ENCODE assay signal across 12 cellular contexts in genomic region chr13:103203750-103204330, GRCh38.
"Had no signal": no experiment of that assay in that cellular context is flagged by ENCODE, and none has a peak within 500 bp of the region (broad histone marks: within the 10 kb centered on the region; RNA-seq: fewer than 3 reads in every experiment).

No MANE protein-coding gene starts in this region.

- H3K27ac Mint-ChIP-seq: activated CD4-positive, alpha-beta T cell treated with anti-CD3 and anti-CD28 coated beads, Interleukin-2, amount 10 ng/mL, durations not matched to agents 24 days and 14 days; activated naive CD4-positive, alpha-beta T cell treated with anti-CD3 and anti-CD28 coated beads for 36 hours; brain; progenitor cell of endocrine pancreas; stimulated activated naive B cell treated with anti-CD40 and anti-IgM and Interleukin-4, amounts not matched to agents 10 μg/mL and 1 μg/mL and 100 μg/mL, for 72 hours had no signal

- H3K36me3 Mint-ChIP-seq: brain had no signal

- H3K27me3 Mint-ChIP-seq: activated CD4-positive, alpha-beta T cell treated with anti-CD3 and anti-CD28 coated beads, Interleukin-2, amount 10 ng/mL, durations not matched to agents 24 days and 14 days; progenitor cell of endocrine pancreas had no signal

- H3K4me1 Mint-ChIP-seq: activated CD4-positive, alpha-beta T cell treated with anti-CD3 and anti-CD28 coated beads, Interleukin-2, amount 10 ng/mL, durations not matched to agents 24 days and 14 days; brain; neural crest cell; stimulated activated naive B cell treated with anti-CD40 and anti-IgM and Interleukin-4, amounts not matched to agents 10 μg/mL and 1 μg/mL and 100 μg/mL, for 72 hours had no signal

- H3K4me3 Mint-ChIP-seq: activated CD4-positive, alpha-beta T cell treated with anti-CD3 and anti-CD28 coated beads, Interleukin-2, amount 10 ng/mL, durations not matched to agents 24 days and 14 days; activated naive CD4-positive, alpha-beta T cell treated with anti-CD3 and anti-CD28 coated beads for 36 hours; activated T-cell treated with anti-CD3 and anti-CD28 coated beads, Interleukin-2, amount 50 U/mL, for 4 hours; brain; neural crest cell; stimulated activated naive B cell treated with anti-CD40 and anti-IgM and Interleukin-4, amounts not matched to agents 10 μg/mL and 1 μg/mL and 100 μg/mL, for 72 hours had no signal

- DNase-seq: activated CD4-positive, alpha-beta T cell treated with anti-CD3 and anti-CD28 coated beads, Interleukin-2, amount 10 ng/mL, durations not matched to agents 24 days and 14 days; activated CD8-positive, alpha-beta memory T cell treated with anti-CD3 and anti-CD28 coated beads, Interleukin-2, amount 50 U/mL, for 4 hours; activated naive CD4-positive, alpha-beta T cell treated with anti-CD3 and anti-CD28 coated beads for 36 hours; activated T-cell treated with anti-CD3 and anti-CD28 coated beads, Interleukin-2, amount 50 U/mL, for 4 hours; erythroblast; hypothalamus; left ventricle myocardium inferior; stimulated activated naive B cell treated with anti-CD40 and anti-IgM and Interleukin-4, amounts not matched to agents 10 μg/mL and 1 μg/mL and 100 μg/mL, for 72 hours; upper lobe of left lung had no signal

- ATAC-seq: activated T-cell treated with anti-CD3 and anti-CD28 coated beads, Interleukin-2, amount 50 U/mL, for 4 hours; stimulated activated naive B cell treated with anti-CD40 and anti-IgM and Interleukin-4, amounts not matched to agents 10 μg/mL and 1 μg/mL and 100 μg/mL, for 72 hours had no signal

- H3K9me3 Mint-ChIP-seq: activated CD4-positive, alpha-beta T cell treated with anti-CD3 and anti-CD28 coated beads, Interleukin-2, amount 10 ng/mL, durations not matched to agents 24 days and 14 days; neural crest cell had no signal
